In genomic region chr2:138997849-138998517, GRCh38 we compare ENCODE assay signal across 23 cellular contexts.
A peak's percentile ranks its signal among the peaks of the same experiment; 100 is the strongest.
DNase-seq lines count a peak whose midpoint lies in the region; ATAC-seq, FAIRE-seq and TF ChIP-seq lines count a peak whose summit lies in the region.
"Had no signal": no experiment of that assay in that cellular context is flagged by ENCODE, and none has a peak within 500 bp of the region (broad histone marks: within the 10 kb centered on the region; RNA-seq: fewer than 3 reads in every experiment).

No MANE protein-coding gene starts in this region.

- H3K9me3 ChIP-seq in keratinocyte (ENCODE audit: control insufficient read depth, low read depth, low read length) (no peaks in the 10 kb centered on the region), right lobe of liver (no peaks in the 10 kb centered on the region)
- H3K9me3 ChIP-seq: ascending aorta, esophagus muscularis mucosa had no signal

- no peaks in the 10 kb centered on the region for H3K27me3 ChIP-seq in keratinocyte (ENCODE audit: control insufficient read depth, extremely low read depth, insufficient read depth, low read length)
- no peaks in the 10 kb centered on the region for H3K27me3 ChIP-seq in right lobe of liver
- H3K27me3 ChIP-seq: ascending aorta, esophagus muscularis mucosa, neural progenitor cell had no signal

- H3K36me3 ChIP-seq in keratinocyte (ENCODE audit: control insufficient read depth in 2 of 2, extremely low read depth in 1 of 2, insufficient read depth in 2 of 2, low read length in 2 of 2) (no peaks in the 10 kb centered on the region), right lobe of liver (no peaks in the 10 kb centered on the region)
- H3K36me3 ChIP-seq: ascending aorta, esophagus muscularis mucosa, neural progenitor cell had no signal

- dilution Hi-C loops in keratinocyte (cut with MboI; ENCODE audit: extremely low pct_ligation_motif_present, low sequenced_read_pairs), result no loop called here

- in situ Hi-C loops in ACHN (cut with HindIII; ENCODE audit: low pct_ligation_motif_present, low pct_unique_long_range_greater_than_20kb, low sequenced_read_pairs), result no loop called here

- peak overlapping the region; percentile 80 for H2AFZ ChIP-seq in keratinocyte (ENCODE audit: control insufficient read depth, low read length)
- H2AFZ ChIP-seq: neural progenitor cell had no signal

- intact Hi-C loops in right lobe of liver (cut with DNase I), result no loop called here

- H3K27ac ChIP-seq in keratinocyte (ENCODE audit: control insufficient read depth, insufficient read depth, low read length) (peak overlapping the region; percentile 74), right lobe of liver (no peak overlapping the region)
- H3K27ac ChIP-seq: ascending aorta, esophagus muscularis mucosa, HL-60, KMS-11, neural progenitor cell had no signal

- no peak overlapping the region for H3K9ac ChIP-seq in keratinocyte (ENCODE audit: control insufficient read depth, extremely low read depth, insufficient read depth, low read length)
- H3K9ac ChIP-seq: KMS-11, neural progenitor cell had no signal

- H3K4me3 ChIP-seq in keratinocyte (ENCODE audit: control insufficient read depth in 2 of 3, extremely low read depth in 1 of 3, insufficient read depth in 2 of 3, low read depth in 1 of 3, low read length in 3 of 3) (no peak overlapping the region), right lobe of liver (no peak overlapping the region)
- H3K4me3 ChIP-seq: ascending aorta, esophagus muscularis mucosa, neural progenitor cell had no signal

- no peaks in the 10 kb centered on the region for H4K20me1 ChIP-seq in keratinocyte (ENCODE audit: control insufficient read depth, extremely low read depth, insufficient read depth, low read length)

- no peaks in the 10 kb centered on the region for H3K9me1 ChIP-seq in keratinocyte (ENCODE audit: control insufficient read depth, extremely low read depth, insufficient read depth, low read length)

- 42% methylated on average over 3 of the region's 3 CpGs for WGBS in right lobe of liver (ENCODE audit: insufficient coverage, low coverage, low lambda C conversion rate, missing lambda C conversion rate)

- FAIRE-seq in keratinocyte (lab: Jason Lieb, UNC), result peak; percentile 74
- FAIRE-seq: H1 had no signal

- DNase-seq in ACHN (peak; percentile 69), NCI-H460 (ENCODE audit: extremely low read depth, low read depth) (peak; percentile 12), astrocyte of the hippocampus (ENCODE audit: low read depth, low spot score) (peak; percentile 34), keratinocyte (ENCODE audit: low read depth, low spot score) (peak; percentile 50), iPS-NIHi11 (ENCODE audit: low spot score) (no peak), right lobe of liver (no peak), activated T-cell treated with anti-CD3 and anti-CD28 coated beads for 4 hours (no peak)
- DNase-seq in activated CD4-positive, CD25-positive, alpha-beta regulatory T cell treated with anti-CD3 and anti-CD28 coated beads, Interleukin-2, amount 50 U/mL, for 72 hours, result no peak
- DNase-seq: activated CD4-positive, alpha-beta T cell treated with anti-CD3 and anti-CD28 coated beads, Interleukin-2, amount 10 ng/mL, durations not matched to agents 24 days and 14 days; activated CD8-positive, alpha-beta memory T cell treated with anti-CD3 and anti-CD28 coated beads, Interleukin-2, amount 50 U/mL, for 48 hours; CD4-positive, CD25-positive, alpha-beta regulatory T cell; DND-41; left cardiac atrium; NCI-H1417 treated with DMSO at 0.1 percent for 48 hours; retina; stimulated activated naive CD4-positive, alpha-beta T cell; trophoblast cell had no signal

- no peak for TF ChIP-seq POLR2A in right lobe of liver (IDR thresholded peaks at IDR 0.05)

- H3K4me2 ChIP-seq in keratinocyte (ENCODE audit: control insufficient read depth, extremely low read depth, insufficient read depth, low read depth, low read length), result peak overlapping the region; percentile 27
- H3K4me2 ChIP-seq: KMS-11, neural progenitor cell had no signal

- H3K4me1 ChIP-seq in keratinocyte (ENCODE audit: control insufficient read depth, extremely low read depth, insufficient read depth, low read length), result peaks cover 12% of the 10 kb centered on the region
- H3K4me1 ChIP-seq in right lobe of liver, result no peaks in the 10 kb centered on the region
- H3K4me1 ChIP-seq: ascending aorta, esophagus muscularis mucosa had no signal

- no peak for TF ChIP-seq CTCF in keratinocyte (optimal IDR thresholded peaks at IDR 0.05 in 1 of 3, IDR thresholded peaks at IDR 0.05 in 1 of 3, conservative IDR thresholded peaks at IDR 0.05 in 1 of 3; ENCODE audit: extremely low read depth in 1 of 3, insufficient read depth in 2 of 3, low read length in 3 of 3)
- no peak for TF ChIP-seq CTCF in right lobe of liver (IDR thresholded peaks at IDR 0.05)

- H3K79me2 ChIP-seq in keratinocyte (ENCODE audit: control insufficient read depth, insufficient read depth, low read length), result no peaks in the 10 kb centered on the region

- ATAC-seq in right lobe of liver, result no peak
- ATAC-seq: left cardiac atrium had no signal

Comparison
In these comparisons a context has a peak if more than half of its experiments do, and no peak if none do; other contexts are left out.
1. DNase-seq: peak in ACHN (single experiment), NCI-H460 (single experiment), astrocyte of the hippocampus (single experiment) and keratinocyte (single experiment); none in iPS-NIHi11 (single experiment), activated CD4-positive, CD25-positive, alpha-beta regulatory T cell treated with anti-CD3 and anti-CD28 coated beads, Interleukin-2, amount 50 U/mL, for 72 hours (single experiment), right lobe of liver (0 of 3) and activated T-cell treated with anti-CD3 and anti-CD28 coated beads for 4 hours (single experiment).